Comparison of ENCODE assay signal across 21 cellular contexts in genomic region chr7:126079151-126079550, GRCh38.
"Had no signal": no experiment of that assay in that cellular context is flagged by ENCODE, and none has a peak within 500 bp of the region (broad histone marks: within the 10 kb centered on the region; RNA-seq: fewer than 3 reads in every experiment).

No MANE protein-coding gene starts in this region.

- H3K27me3 Mint-ChIP-seq: progenitor cell of endocrine pancreas had no signal

- H3K36me3 ChIP-seq: left lung, tibial nerve had no signal

- H3K4me1 ChIP-seq: body of pancreas, left lung, tibial nerve had no signal

- H3K27ac Mint-ChIP-seq: activated naive CD4-positive, alpha-beta T cell treated with anti-CD3 and anti-CD28 coated beads for 36 hours; progenitor cell of endocrine pancreas had no signal

- H3K4me3 Mint-ChIP-seq: activated naive CD4-positive, alpha-beta T cell treated with anti-CD3 and anti-CD28 coated beads for 36 hours; activated T-cell treated with anti-CD3 and anti-CD28 coated beads, Interleukin-2, amount 50 U/mL, for 4 hours had no signal

- H3K27me3 ChIP-seq: body of pancreas, dorsolateral prefrontal cortex, left lung, tibial nerve had no signal

- ATAC-seq: activated CD4-positive, CD25-positive, alpha-beta regulatory T cell treated with anti-CD3 and anti-CD28 coated beads, Interleukin-2, amount 50 U/mL, for 24 hours; activated T-cell treated with anti-CD3 and anti-CD28 coated beads, Interleukin-2, amount 50 U/mL, for 4 hours; body of pancreas; left lung; stimulated activated naive CD8-positive, alpha-beta T cell treated with anti-CD3 and anti-CD28 coated beads, Interleukin-15, Interleukin-2, amounts not matched to agents 100 U/mL and 50 U/mL, for 24 hours had no signal

- H3K4me3 ChIP-seq: body of pancreas, dorsolateral prefrontal cortex, left lung, tibial nerve had no signal

- H3K9me3 ChIP-seq: body of pancreas, left lung, tibial nerve had no signal

- H3K27ac ChIP-seq: body of pancreas, dorsolateral prefrontal cortex, epithelial cell of prostate, left lung, tibial nerve had no signal

- H3K9me3 Mint-ChIP-seq: activated naive CD4-positive, alpha-beta T cell treated with anti-CD3 and anti-CD28 coated beads for 36 hours had no signal

- DNase-seq: activated CD4-positive, alpha-beta T cell treated with anti-CD3 and anti-CD28 coated beads, Interleukin-2, amount 50 U/mL, for 1 hour; activated CD8-positive, alpha-beta memory T cell treated with anti-CD3 and anti-CD28 coated beads, Interleukin-2, amount 50 U/mL, for 4 hours; activated naive CD4-positive, alpha-beta T cell treated with anti-CD3 and anti-CD28 coated beads for 36 hours; activated T-cell treated with anti-CD3 and anti-CD28 coated beads, Interleukin-2, amount 50 U/mL, for 4 hours; body of pancreas; dorsolateral prefrontal cortex; foreskin fibroblast; hippocampal formation; kidney; left lung; mammary epithelial cell; stimulated activated CD4-positive, alpha-beta T cell treated with anti-CD3 and anti-CD28 coated beads, Interleukin-12 subunit alpha, Interleukin-12 subunit beta, amount 100 ng/mL, for 4 hours; stimulated activated CD4-positive, alpha-beta T cell treated with anti-CD3 and anti-CD28 coated beads, Interleukin-1b, Interleukin-23, amount 100 ng/mL, for 48 hours; stimulated activated CD8-positive, alpha-beta memory T cell treated with anti-CD3 and anti-CD28 coated beads, Interleukin-4, amount 100 ng/mL, for 48 hours; stimulated activated naive CD8-positive, alpha-beta T cell treated with anti-CD3 and anti-CD28 coated beads, Interleukin-15, Interleukin-2, amounts not matched to agents 100 U/mL and 50 U/mL, for 24 hours; substantia nigra; T1000 had no signal
